In genomic region chr15:98853161-98853560, GRCh38 we compare ENCODE assay signal across 8 cellular contexts.
DNase-seq lines count a peak whose midpoint lies in the region; ATAC-seq and TF ChIP-seq lines count a peak whose summit lies in the region.

No MANE protein-coding gene starts in this region.

- no peaks in the 10 kb centered on the region for H4K20me1 ChIP-seq in PC-3 (ENCODE audit: low read length)

- H3K4me2 ChIP-seq in PC-3 (ENCODE audit: low read length), result peak overlapping the region; percentile 100

- peak overlapping the region; percentile 88 for H3K27ac Mint-ChIP-seq in activated T-helper 17 cell treated with anti-CD3 and anti-CD28 coated beads, Interleukin-2, amount 50 U/mL, for 72 hours
- H3K27ac Mint-ChIP-seq in naive thymus-derived CD4-positive, alpha-beta T cell, result peak overlapping the region; percentile 85 to 97 (median 91)

- no TSS peak for BruUV-seq in PC-3 (replicated peaks; lab: Mats Ljungman, UMichigan)

- CTCF ChIA-PET in PC-3 (lab: Charles Lee), result no interaction called here
- CTCF ChIA-PET in naive thymus-derived CD4-positive, alpha-beta T cell (lab: Charles Lee), result no interaction called here

- H3K36me3 ChIP-seq in PC-3 (ENCODE audit: low read depth, low read length), result no peaks in the 10 kb centered on the region
- no peaks in the 10 kb centered on the region for H3K36me3 ChIP-seq in naive thymus-derived CD4-positive, alpha-beta T cell (ENCODE audit: control insufficient read depth in 2 of 3, insufficient read depth in 3 of 3, low read length in 3 of 3)

- H3K4me1 ChIP-seq in PC-3 (ENCODE audit: insufficient read depth, low read length), result peaks cover 69% of the 10 kb centered on the region
- peaks cover 19 to 20% of the 10 kb centered on the region in 2 donors for H3K4me1 ChIP-seq in naive thymus-derived CD4-positive, alpha-beta T cell (ENCODE audit: control insufficient read depth in 2 of 2, insufficient read depth in 2 of 2, low read length in 2 of 2)

- H3K4me3 Mint-ChIP-seq in activated T-helper 17 cell treated with anti-CD3 and anti-CD28 coated beads, Interleukin-2, amount 50 U/mL, for 72 hours, result peak overlapping the region; percentile 94
- peak overlapping the region; percentile 87 to 98 (median 93) for H3K4me3 Mint-ChIP-seq in naive thymus-derived CD4-positive, alpha-beta T cell

- no peaks in the 10 kb centered on the region for H3K27me3 ChIP-seq in PC-3 (ENCODE audit: low read length)
- no peaks in the 10 kb centered on the region for H3K27me3 ChIP-seq in naive thymus-derived CD4-positive, alpha-beta T cell (ENCODE audit: control insufficient read depth in 2 of 2, insufficient read depth in 2 of 2, low read length in 2 of 2)

- no peak for TF ChIP-seq CTCF in PC-3 (conservative IDR thresholded peaks at IDR 0.05; ENCODE audit: low read depth, low read length)
- no peak for TF ChIP-seq CTCF in fibroblast of mammary gland (conservative IDR thresholded peaks at IDR 0.05; ENCODE audit: control insufficient read depth, insufficient read depth, low read depth, low read length)

- peaks cover 17% of the 10 kb centered on the region; the same call in 1 of the 2 replicates for H3K79me2 ChIP-seq in PC-3 (ENCODE audit: low read length)

- H3K27ac ChIP-seq in PC-3 (ENCODE audit: low read length), result peak overlapping the region; percentile 69
- peak overlapping the region; percentile 61 for H3K27ac ChIP-seq in naive thymus-derived CD4-positive, alpha-beta T cell (ENCODE audit: low read depth, low read length)

- no peaks in the 10 kb centered on the region for H3K27me3 Mint-ChIP-seq in activated T-helper 17 cell treated with anti-CD3 and anti-CD28 coated beads, Interleukin-2, amount 50 U/mL, for 72 hours
- no peaks in the 10 kb centered on the region for H3K27me3 Mint-ChIP-seq in naive thymus-derived CD4-positive, alpha-beta T cell

- H3K9me3 ChIP-seq in PC-3 (ENCODE audit: low read length), result no peaks in the 10 kb centered on the region
- no peaks in the 10 kb centered on the region for H3K9me3 ChIP-seq in naive thymus-derived CD4-positive, alpha-beta T cell (ENCODE audit: control insufficient read depth in 2 of 3, low read length in 3 of 3)

- peaks cover 9% of the 10 kb centered on the region for H3F3A ChIP-seq in PC-3 (ENCODE audit: low read length, unreplicated experiment)

- peak overlapping the region; percentile 83 for H3K4me3 ChIP-seq in Jurkat, Clone E6-1 (ENCODE audit: low read length)
- peak overlapping the region; percentile 84 for H3K4me3 ChIP-seq in PC-3 (ENCODE audit: low read length)
- peak overlapping the region; percentile 72 for H3K4me3 ChIP-seq in fibroblast of mammary gland (ENCODE audit: control insufficient read depth, low read depth, low read length)
- peak overlapping the region; percentile 81 for H3K4me3 ChIP-seq in naive thymus-derived CD4-positive, alpha-beta T cell (ENCODE audit: low read length)

- no peaks in the 10 kb centered on the region for H3K9me2 ChIP-seq in PC-3 (replicated peaks; ENCODE audit: low read length)

- peak; percentile 48 for ATAC-seq in PC-3
- peak; percentile 13 for ATAC-seq in activated T-helper 17 cell treated with anti-CD3 and anti-CD28 coated beads, Interleukin-2, amount 50 U/mL, for 72 hours (replicated peaks)
- ATAC-seq in naive thymus-derived CD4-positive, alpha-beta T cell, result peak; percentile 68

- DNase-seq in AG08395 (ENCODE audit: low spot score) (peak; percentile 77), GM19238 (ENCODE audit: insufficient read length, low spot score) (peak; percentile 34), PC-3 (peak; percentile 87), fibroblast of mammary gland (ENCODE audit: low read depth) (peak; percentile 95)
- peak; percentile 85 for DNase-seq in Jurkat, Clone E6-1 (ENCODE audit: low read depth, low spot score)
- DNase-seq in naive thymus-derived CD4-positive, alpha-beta T cell, result peak; percentile 36 to 74 (median 65)
- peak; percentile 66 for DNase-seq in stimulated activated naive CD4-positive, alpha-beta T cell treated with Interleukin-2 at 50 U/mL for 16 hours (lab: John Stamatoyannopoulos, UW)

- POLR2A ChIA-PET in PC-3 (lab: Charles Lee; ENCODE audit: unreplicated experiment), result interaction anchor here (0.6 kb wide), 1 partner anchor 62 kb away, joined by 7 read pairs; no protein-coding TSS in a partner anchor
- POLR2A ChIA-PET in naive thymus-derived CD4-positive, alpha-beta T cell (lab: Charles Lee), result interaction anchor here (1.0 kb wide), 1 partner anchor 16 kb away, joined by 3 read pairs; no protein-coding TSS in a partner anchor

- H3K36me3 Mint-ChIP-seq in activated T-helper 17 cell treated with anti-CD3 and anti-CD28 coated beads, Interleukin-2, amount 50 U/mL, for 72 hours (ENCODE audit: low read depth), result no peaks in the 10 kb centered on the region
- H3K36me3 Mint-ChIP-seq in naive thymus-derived CD4-positive, alpha-beta T cell, result no peaks in the 10 kb centered on the region

- intact Hi-C loops in PC-3 (cut with micrococcal nuclease), result loop anchor here (1.0 kb wide), 1 partner anchor 205 kb away; the partner anchor contains the start of gene IGF1R
- intact Hi-C loops in naive thymus-derived CD4-positive, alpha-beta T cell (cut with micrococcal nuclease), result loop anchor here (1.0 kb wide), 2 partner anchors 205 to 253 kb away; partner anchors contain the start of gene IGF1R (in 2 of the 2)

- no peaks in the 10 kb centered on the region for H3K9me3 Mint-ChIP-seq in activated T-helper 17 cell treated with anti-CD3 and anti-CD28 coated beads, Interleukin-2, amount 50 U/mL, for 72 hours
- H3K9me3 Mint-ChIP-seq in naive thymus-derived CD4-positive, alpha-beta T cell, result peaks cover 0 to 2% (median 0%) of the 10 kb centered on the region in 11 donors

- H3K9ac ChIP-seq in PC-3 (ENCODE audit: low read length), result peak overlapping the region; percentile 68

- H3K4me1 Mint-ChIP-seq in activated T-helper 17 cell treated with anti-CD3 and anti-CD28 coated beads, Interleukin-2, amount 50 U/mL, for 72 hours, result peaks cover 31% of the 10 kb centered on the region
- H3K4me1 Mint-ChIP-seq in naive thymus-derived CD4-positive, alpha-beta T cell, result peaks cover 39 to 90% (median 85%) of the 10 kb centered on the region in 7 donors

- H2AFZ ChIP-seq in PC-3 (ENCODE audit: low read length), result peak overlapping the region; percentile 89

Comparison
In these comparisons a context has a peak if more than half of its experiments do, and no peak if none do; other contexts are left out.
1. Peak in every context shown above with its lines: DNase-seq, ATAC-seq, H3K4me3 ChIP-seq and H3K27ac ChIP-seq.
2. DNase-seq: peak in every context shown above with its lines; median percentile 95 in fibroblast of mammary gland; 87 in PC-3; 85 in Jurkat, Clone E6-1; 77 in AG08395; 66 in stimulated activated naive CD4-positive, alpha-beta T cell treated with Interleukin-2 at 50 U/mL for 16 hours; 65 in naive thymus-derived CD4-positive, alpha-beta T cell; 34 in GM19238.
3. ATAC-seq: peak in every context shown above with its lines; median percentile 68 in naive thymus-derived CD4-positive, alpha-beta T cell; 48 in PC-3; 13 in activated T-helper 17 cell treated with anti-CD3 and anti-CD28 coated beads, Interleukin-2, amount 50 U/mL, for 72 hours.